3 cellular contexts compared by ENCODE assay signal in the genomic region with DNA sequence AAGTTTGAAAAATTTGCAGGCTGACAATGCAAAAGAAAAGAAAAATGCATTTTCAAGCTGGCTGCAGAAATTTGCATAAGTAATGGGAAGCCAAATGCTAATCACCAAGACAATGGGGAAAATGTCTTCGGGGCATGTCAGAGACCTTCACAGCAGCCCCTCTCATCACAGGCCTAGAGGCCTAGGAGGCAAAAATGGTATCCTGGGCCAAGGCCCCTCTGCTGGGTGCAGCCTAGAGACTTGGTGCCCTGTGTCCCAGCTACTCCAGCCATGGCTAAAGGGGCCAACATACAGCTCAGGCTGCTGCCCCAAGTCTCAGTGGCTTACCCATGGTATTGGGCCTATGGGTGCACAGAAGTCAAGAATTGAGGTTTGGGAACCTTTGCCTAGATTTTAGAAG.
"Had no signal": no experiment of that assay in that cellular context is flagged by ENCODE, and none has a peak within 500 bp of the region (broad histone marks: within the 10 kb centered on the region; RNA-seq: fewer than 3 reads in every experiment).

No MANE protein-coding gene starts in this region.

- H3K4me3 ChIP-seq: GM12878 had no signal

- DNase-seq: GDM1, GF-D8 had no signal

- ATAC-seq: GM12878 had no signal
